ENCODE assay signal across 9 cellular contexts in genomic region chr9:32426278-32426939, GRCh38. TPM values are rescaled to one million over a fixed set of nuclear protein-coding genes. Genes with fewer than 3 reads are reported as not detected.
A peak's percentile ranks its signal among the peaks of the same experiment; 100 is the strongest.
DNase-seq lines count a peak whose midpoint lies in the region; ATAC-seq, FAIRE-seq and TF ChIP-seq lines count a peak whose summit lies in the region.
"Had no signal": no experiment of that assay in that cellular context is flagged by ENCODE, and none has a peak within 500 bp of the region (broad histone marks: within the 10 kb centered on the region; RNA-seq: fewer than 3 reads in every experiment).

No MANE protein-coding gene starts in this region.

- no peaks in the 10 kb centered on the region for H3K27me3 ChIP-seq in MG63

- H3K4me3 ChIP-seq in choroid plexus epithelial cell (ENCODE audit: low read depth, low read length): no peak overlapping the region
- no peak overlapping the region for H3K4me3 ChIP-seq in MG63

- peak; percentile 10 for DNase-seq in HTR-8/SVneo (ENCODE audit: insufficient read length, low spot score)
- DNase-seq in choroid plexus epithelial cell (ENCODE audit: low read depth): peak; percentile 97
- no peak for DNase-seq in omental fat pad (ENCODE audit: low spot score)
- no peak for DNase-seq in 8988T
- no peak for DNase-seq in MG63
- no peak for DNase-seq in activated naive CD4-positive, alpha-beta T cell treated with Interleukin-2 at 50 U/mL for 16 hours
- DNase-seq: aorta had no signal

- no peak for FAIRE-seq in HTR-8/SVneo (lab: Jason Lieb, UNC)

- H3K9me3 ChIP-seq in MG63: no peaks in the 10 kb centered on the region

- H3K36me3 ChIP-seq in MG63: no peaks in the 10 kb centered on the region; the same call in none of the 2 replicates

- no peak for TF ChIP-seq CTCF in choroid plexus epithelial cell (conservative IDR thresholded peaks at IDR 0.05; ENCODE audit: low read depth, low read length)
- TF ChIP-seq CTCF in omental fat pad (IDR thresholded peaks at IDR 0.05): no peak

- ATAC-seq in GM18508 (IDR thresholded peaks at IDR 0.05; ENCODE audit: insufficient read depth, unreplicated experiment) (peak; percentile 66), omental fat pad (ENCODE audit: low FRiP score) (peak; percentile 80), GM21526 (IDR thresholded peaks at IDR 0.05; ENCODE audit: low FRiP score, unreplicated experiment) (no peak)

RNA-seq across cellular contexts. Expression of gene ACO1, which starts 42.0 kb away (rescaled TPM):
- 100 to 1,000 TPM in 3 of 4 donors, 10 to 100 TPM in 1; 69.8 to 266 (median 165) TPM for total RNA-seq in omental fat pad
- total RNA-seq in MG63 (2014; rRNA removed; shearing (Covaris generic); ENCODE audit: low replicate concordance): 27.9 and 29.2 TPM in 2 replicates

Comparison
In these comparisons a context has a peak if more than half of its experiments do, and no peak if none do; other contexts are left out.
1. DNase-seq: peak in HTR-8/SVneo (single experiment) and choroid plexus epithelial cell (single experiment); none in omental fat pad (single experiment), 8988T (single experiment), MG63 (single experiment) and activated naive CD4-positive, alpha-beta T cell treated with Interleukin-2 at 50 U/mL for 16 hours (single experiment).